25 cellular contexts compared by ENCODE assay signal in genomic region chr15:72235298-72235697, GRCh38. TPM values are rescaled to one million over a fixed set of nuclear protein-coding genes. Genes with fewer than 3 reads are reported as not detected.
DNase-seq lines count a peak whose midpoint lies in the region; ATAC-seq, FAIRE-seq and TF ChIP-seq lines count a peak whose summit lies in the region.
"Had no signal": no experiment of that assay in that cellular context is flagged by ENCODE, and none has a peak within 500 bp of the region (broad histone marks: within the 10 kb centered on the region; RNA-seq: fewer than 3 reads in every experiment).

No MANE protein-coding gene starts in this region.

- peak overlapping the region; percentile 4; the same call in 1 of the 2 replicates for H3K4me2 ChIP-seq in K562 (ENCODE audit: insufficient read depth, low read length)

- no peak overlapping the region for H3K4me3 ChIP-seq in Panc1 (ENCODE audit: low read depth in 2 of 2, low read length in 2 of 2)
- no peak overlapping the region for H3K4me3 ChIP-seq in K562
- H3K4me3 ChIP-seq: SK-N-MC had no signal

- no peak overlapping the region for H3K9ac ChIP-seq in K562 (ENCODE audit: insufficient read depth in 1 of 2, low read depth in 2 of 2, low read length in 2 of 2)

- H3K27me3 ChIP-seq in Panc1 (ENCODE audit: control insufficient read depth, insufficient read depth, low read length) (no peaks in the 10 kb centered on the region), K562 (ENCODE audit: control insufficient read depth in 2 of 2, insufficient read depth in 2 of 2, low read length in 2 of 2) (no peaks in the 10 kb centered on the region)
- H3K27me3 ChIP-seq: BE2C had no signal

- TF ChIP-seq RAD21 in K562 (CRISPR knock-in tag; conservative IDR thresholded peaks at IDR 0.05 in 1 of 2, IDR thresholded peaks at IDR 0.05 in 1 of 2), result no peak

- 38% methylated on average over 4 of the region's 4 CpGs for WGBS in K562 (ENCODE audit: insufficient coverage, low coverage, missing lambda C conversion rate)

- peaks cover 54% of the 10 kb centered on the region for H3K4me1 Mint-ChIP-seq in stimulated activated naive CD8-positive, alpha-beta T cell treated with anti-CD3 and anti-CD28 coated beads, Interleukin-15, Interleukin-2, amounts not matched to agents 100 ng/mL and 50 ng/mL, for 24 hours (ENCODE audit: low read depth)
- peaks cover 58% of the 10 kb centered on the region for H3K4me1 Mint-ChIP-seq in stimulated activated naive CD8-positive, alpha-beta T cell treated with anti-CD3 and anti-CD28 coated beads, Interleukin-15, amount 100 ng/mL, for 72 hours
- peaks cover 16% of the 10 kb centered on the region for H3K4me1 Mint-ChIP-seq in mesothelial cell of epicardium

- peak; percentile 65 for FAIRE-seq in K562 (lab: Jason Lieb, UNC)
- FAIRE-seq: GM12891 had no signal

- H3K79me2 ChIP-seq in K562 (ENCODE audit: control insufficient read depth, insufficient read depth, low read length), result peaks cover 19% of the 10 kb centered on the region

- H4K20me1 ChIP-seq in K562 (replicated peaks; ENCODE audit: control insufficient read depth, insufficient read depth, low read length), result no peaks in the 10 kb centered on the region

- no peak overlapping the region for H3K4me3 Mint-ChIP-seq in stimulated activated naive CD8-positive, alpha-beta T cell treated with anti-CD3 and anti-CD28 coated beads, Interleukin-15, Interleukin-2, amounts not matched to agents 100 ng/mL and 50 ng/mL, for 24 hours
- no peak overlapping the region for H3K4me3 Mint-ChIP-seq in stimulated activated naive CD8-positive, alpha-beta T cell treated with anti-CD3 and anti-CD28 coated beads, Interleukin-15, amount 100 ng/mL, for 72 hours
- H3K4me3 Mint-ChIP-seq in mesothelial cell of epicardium, result no peak overlapping the region

- POLR2A ChIA-PET in Panc1 (lab: Charles Lee), result no interaction called here
- POLR2A ChIA-PET in K562 (lab: Yijun Ruan, JAX), result no interaction called here

- no peaks in the 10 kb centered on the region for H3K9me3 ChIP-seq in Panc1 (ENCODE audit: control insufficient read depth, insufficient read depth, low read depth, low read length)
- no peaks in the 10 kb centered on the region for H3K9me3 ChIP-seq in K562 (replicated peaks; ENCODE audit: control insufficient read depth, insufficient read depth, low read depth, low read length)
- H3K9me3 ChIP-seq: BE2C had no signal

- H3K9me1 ChIP-seq in K562 (ENCODE audit: control insufficient read depth, insufficient read depth, low read length), result no peaks in the 10 kb centered on the region

- H3K36me3 ChIP-seq in Panc1 (ENCODE audit: control insufficient read depth, insufficient read depth, low read length) (no peaks in the 10 kb centered on the region; the same call in 1 of the 2 replicates), K562 (ENCODE audit: control insufficient read depth, insufficient read depth, low read length) (peaks cover 6% of the 10 kb centered on the region; the same call in 1 of the 3 replicates)

- no peak overlapping the region for H2AFZ ChIP-seq in K562 (ENCODE audit: low read depth, low read length)

- no peaks in the 10 kb centered on the region for H3K9me3 Mint-ChIP-seq in stimulated activated naive CD8-positive, alpha-beta T cell treated with anti-CD3 and anti-CD28 coated beads, Interleukin-15, Interleukin-2, amounts not matched to agents 100 ng/mL and 50 ng/mL, for 24 hours
- no peaks in the 10 kb centered on the region for H3K9me3 Mint-ChIP-seq in stimulated activated naive CD8-positive, alpha-beta T cell treated with anti-CD3 and anti-CD28 coated beads, Interleukin-15, amount 100 ng/mL, for 72 hours
- no peaks in the 10 kb centered on the region for H3K9me3 Mint-ChIP-seq in mesothelial cell of epicardium
- H3K9me3 Mint-ChIP-seq: CD4-positive, CD25-positive, alpha-beta regulatory T cell; IgD-negative memory B cell had no signal

- CTCF ChIA-PET in Panc1 (lab: Charles Lee), result no interaction called here
- CTCF ChIA-PET in K562 (lab: Yijun Ruan, JAX; ENCODE audit: low intra/inter-chr PET ratio), result no interaction called here

- BruUV-seq in Panc1 (replicated peaks; lab: Mats Ljungman, UMichigan) (no TSS peak), K562 (replicated peaks; lab: Mats Ljungman, UMichigan) (no TSS peak)

- DNase-seq in stimulated activated naive CD8-positive, alpha-beta T cell treated with anti-CD3 and anti-CD28 coated beads, Interleukin-15, amount 100 ng/mL, for 72 hours, result no peak
- no peak for DNase-seq in Panc1 (ENCODE audit: low read depth, low spot score)
- DNase-seq in K562 (ENCODE audit: extremely low read depth in 1 of 4, low spot score in 3 of 4), result peak in 1 of 4 experiments; percentile 38
- no peak for DNase-seq in mesothelial cell of epicardium (ENCODE audit: low spot score in 2 of 2, unreplicated experiment in 2 of 2)
- no peak for DNase-seq in effector CD4-positive, alpha-beta T cell
- DNase-seq: BE2C; CD4-positive, CD25-positive, alpha-beta regulatory T cell; DMS 273 treated with DMSO at 0.1 percent for 48 hours; DMS79 treated with DMSO at 0.1 percent for 48 hours; GOT3; Karpas-422; MV-4-11; NCI-H1105 treated with DMSO at 0.1 percent for 48 hours; NCI-H2029 treated with DMSO at 0.1 percent for 48 hours; NCI-H2171 treated with DMSO at 0.1 percent for 48 hours; NCI-H524 treated with DMSO at 0.1 percent for 48 hours; OCI-M1; SHP77 treated with DMSO at 0.1 percent for 48 hours had no signal

- TF ChIP-seq CTCF in Panc1 (IDR thresholded peaks at IDR 0.05), result no peak
- TF ChIP-seq CTCF in K562 (IDR thresholded peaks at IDR 0.05 in 2 of 3, conservative IDR thresholded peaks at IDR 0.05 in 1 of 3; ENCODE audit: insufficient read depth in 2 of 3, low read depth in 1 of 3, low read length in 3 of 3), result no peak
- TF ChIP-seq CTCF in mesothelial cell of epicardium (IDR thresholded peaks at IDR 0.05; ENCODE audit: unreplicated experiment), result no peak

- TF ChIP-seq EP300 in K562 (IDR thresholded peaks at IDR 0.05; ENCODE audit: low read length), result no peak

- ATAC-seq in stimulated activated naive CD8-positive, alpha-beta T cell treated with anti-CD3 and anti-CD28 coated beads, Interleukin-15, amount 100 ng/mL, for 72 hours, result no peak
- ATAC-seq in Panc1 (no peak), K562 (no peak), GM19328 (IDR thresholded peaks at IDR 0.05; ENCODE audit: unreplicated experiment) (no peak)
- ATAC-seq: HCT116 had no signal

- TF ChIP-seq POLR2A in K562 (conservative IDR thresholded peaks at IDR 0.05), result no peak

- intact Hi-C loops in Panc1 (cut with micrococcal nuclease; ENCODE audit: unreplicated experiment) (no loop called here), K562 (cut with micrococcal nuclease) (loop anchor here (10.0 kb wide), 1 partner anchor 240 kb away; the partner anchor contains the start of gene ARIH1)

- in situ Hi-C loops in Panc1 (cut with HindIII; ENCODE audit: low pct_unique_long_range_greater_than_20kb, low sequenced_read_pairs), result no loop called here
- in situ Hi-C loops in K562 (cut with MboI), result no loop called here

- H3K4me1 ChIP-seq in Panc1 (ENCODE audit: control insufficient read depth, insufficient read depth, low read length), result peaks cover 27% of the 10 kb centered on the region
- H3K4me1 ChIP-seq in K562 (replicated peaks in 1 of 2; ENCODE audit: control insufficient read depth in 2 of 2, insufficient read depth in 2 of 2, low read length in 2 of 2), result peaks cover 39 to 42% of the 10 kb centered on the region in 2 experiments

- H3K27me3 Mint-ChIP-seq in stimulated activated naive CD8-positive, alpha-beta T cell treated with anti-CD3 and anti-CD28 coated beads, Interleukin-15, Interleukin-2, amounts not matched to agents 100 ng/mL and 50 ng/mL, for 24 hours, result peaks cover 3% of the 10 kb centered on the region
- no peaks in the 10 kb centered on the region for H3K27me3 Mint-ChIP-seq in stimulated activated naive CD8-positive, alpha-beta T cell treated with anti-CD3 and anti-CD28 coated beads, Interleukin-15, amount 100 ng/mL, for 72 hours
- no peaks in the 10 kb centered on the region for H3K27me3 Mint-ChIP-seq in mesothelial cell of epicardium (ENCODE audit: low read depth)
- H3K27me3 Mint-ChIP-seq: IgD-negative memory B cell had no signal

- peaks cover 21% of the 10 kb centered on the region for H3K36me3 Mint-ChIP-seq in stimulated activated naive CD8-positive, alpha-beta T cell treated with anti-CD3 and anti-CD28 coated beads, Interleukin-15, Interleukin-2, amounts not matched to agents 100 ng/mL and 50 ng/mL, for 24 hours (ENCODE audit: low read depth)
- no peaks in the 10 kb centered on the region for H3K36me3 Mint-ChIP-seq in mesothelial cell of epicardium
- H3K36me3 Mint-ChIP-seq: CD4-positive, CD25-positive, alpha-beta regulatory T cell; IgD-negative memory B cell had no signal

- H3K27ac ChIP-seq in Panc1 (ENCODE audit: low read length), result 0 out of 2 replicates have a peak overlapping the region, but pooled peaks have one; percentile 13
- H3K27ac ChIP-seq in K562 (ENCODE audit: extremely low read depth, low read depth, low read length), result no peak overlapping the region; the same call in 2 of the 3 replicates
- H3K27ac ChIP-seq: SK-N-MC had no signal

- peak overlapping the region; percentile 12 for H3K27ac Mint-ChIP-seq in stimulated activated naive CD8-positive, alpha-beta T cell treated with anti-CD3 and anti-CD28 coated beads, Interleukin-15, Interleukin-2, amounts not matched to agents 100 ng/mL and 50 ng/mL, for 24 hours
- no peak overlapping the region for H3K27ac Mint-ChIP-seq in stimulated activated naive CD8-positive, alpha-beta T cell treated with anti-CD3 and anti-CD28 coated beads, Interleukin-15, amount 100 ng/mL, for 72 hours
- no peak overlapping the region for H3K27ac Mint-ChIP-seq in mesothelial cell of epicardium

RNA-seq across cellular contexts. Expression of gene PKM, which starts 4.3 kb away (rescaled TPM):
- total RNA-seq in Panc1 (2021; ENCODE audit: unreplicated experiment) (1,590 TPM), K562 (2014; rRNA removed) (368 and 422 TPM in 2 replicates), K562 (2014; rRNA removed; fragmentation: Illumina TruSeq; extraction: Trizol) (309 and 338 TPM in 2 replicates), K562 (2015; rRNA removed; fragmentation: Illumina TruSeq; extraction: Trizol) (472 and 481 TPM in 2 replicates), K562 (2021) (466 and 471 TPM in 2 replicates), mesothelial cell of epicardium (424 to 453 TPM (median 452 TPM) in 3 replicates)
- polyA plus RNA-seq in Panc1 (2012; ENCODE audit: insufficient read length), result 1,992 TPM
- total RNA-seq in K562 (2011; cell fraction: chromatin; rRNA removed; ENCODE audit: low replicate concordance), result 776 and 1,084 TPM in 2 replicates
- 622 and 649 TPM in 2 replicates for total RNA-seq in K562 (2011; cell fraction: nucleolus; rRNA removed)
- 690 and 711 TPM in 2 replicates for total RNA-seq in K562 (2011; cell fraction: nucleoplasm; rRNA removed)
- polyA plus RNA-seq in K562 (2011; rRNA removed) (825 and 845 TPM in 2 replicates), K562 (2014; fragmentation: Illumina TruSeq; extraction: Trizol) (507 and 521 TPM in 2 replicates), K562 (2014; fragmentation: Nextera tagmentation; extraction: Ambion mirVana) (100 to 1,000 TPM; 140 to 308 TPM), K562 (2014; rRNA removed) (383 and 417 TPM in 2 replicates)
- 818 and 936 TPM in 2 replicates for polyA plus RNA-seq in K562 (2011; cell fraction: cytosol; rRNA removed)
- polyA plus RNA-seq in K562 (2011; cell fraction: nucleus; rRNA removed), result 810 and 976 TPM in 2 replicates
- 655 and 840 TPM in 2 replicates for polyA plus RNA-seq in K562 (2012)
- 1,620 and 1,672 TPM in 2 replicates for polyA minus RNA-seq in K562 (2011; rRNA and poly(A)+ RNA removed)
- 474 and 637 TPM in 2 replicates for polyA minus RNA-seq in K562 (2011; cell fraction: cytosol; rRNA and poly(A)+ RNA removed)
- polyA minus RNA-seq in K562 (2011; cell fraction: nucleus; rRNA and poly(A)+ RNA removed), result 388 and 642 TPM in 2 replicates

RNA-seq across cellular contexts. Expression of gene PARP6, which starts 37.1 kb away (rescaled TPM):
- total RNA-seq in Panc1 (2021; ENCODE audit: unreplicated experiment) (85.7 TPM), K562 (2014; rRNA removed) (24.1 and 24.9 TPM in 2 replicates), K562 (2014; rRNA removed; fragmentation: Illumina TruSeq; extraction: Trizol) (26.3 and 28.3 TPM in 2 replicates), K562 (2015; rRNA removed; fragmentation: Illumina TruSeq; extraction: Trizol) (25.2 and 27.8 TPM in 2 replicates), K562 (2021) (35.0 and 42.9 TPM in 2 replicates), mesothelial cell of epicardium (127 to 138 TPM (median 134 TPM) in 3 replicates)
- polyA plus RNA-seq in Panc1 (2012; ENCODE audit: insufficient read length), result 64.5 TPM
- total RNA-seq in K562 (2011; cell fraction: chromatin; rRNA removed; ENCODE audit: low replicate concordance), result 208 and 213 TPM in 2 replicates
- total RNA-seq in K562 (2011; cell fraction: nucleolus; rRNA removed), result 96.4 and 99.1 TPM in 2 replicates
- total RNA-seq in K562 (2011; cell fraction: nucleoplasm; rRNA removed), result 121 and 131 TPM in 2 replicates
- polyA plus RNA-seq in K562 (2011; rRNA removed) (83.2 and 105 TPM in 2 replicates), K562 (2014; fragmentation: Illumina TruSeq; extraction: Trizol) (34.4 and 41.7 TPM in 2 replicates), K562 (2014; fragmentation: Nextera tagmentation; extraction: Ambion mirVana) (10 to 100 TPM; 14.8 to 18.9 TPM), K562 (2014; rRNA removed) (39.3 and 43.4 TPM in 2 replicates)
- 42.2 and 64.2 TPM in 2 replicates for polyA plus RNA-seq in K562 (2011; cell fraction: cytosol; rRNA removed)
- 595 and 718 TPM in 2 replicates for polyA plus RNA-seq in K562 (2011; cell fraction: nucleus; rRNA removed)
- 35.3 and 84.4 TPM in 2 replicates for polyA plus RNA-seq in K562 (2012)
- polyA minus RNA-seq in K562 (2011; rRNA and poly(A)+ RNA removed), result 53.4 and 76.3 TPM in 2 replicates
- 12.4 and 15.7 TPM in 2 replicates for polyA minus RNA-seq in K562 (2011; cell fraction: cytosol; rRNA and poly(A)+ RNA removed)
- 62.1 and 102 TPM in 2 replicates for polyA minus RNA-seq in K562 (2011; cell fraction: nucleus; rRNA and poly(A)+ RNA removed)

RNA-seq across cellular contexts. Expression of gene GRAMD2A, which starts 37.7 kb away (rescaled TPM):
- 1.3 TPM for total RNA-seq in Panc1 (2021; ENCODE audit: unreplicated experiment)
- 2.5 TPM for polyA plus RNA-seq in Panc1 (2012; ENCODE audit: insufficient read length)
- 0.28 TPM in 1 of 2 replicates, not detected in the other for total RNA-seq in K562 (2011; cell fraction: chromatin; rRNA removed; ENCODE audit: low replicate concordance)
- total RNA-seq in K562 (2011; cell fraction: nucleolus; rRNA removed), result 0.17 and 0.26 TPM in 2 replicates
- 0.15 TPM in 1 of 2 replicates, not detected in the other for total RNA-seq in K562 (2011; cell fraction: nucleoplasm; rRNA removed)
- not detected in 2 replicates for total RNA-seq in K562 (2014; rRNA removed)
- not detected in 2 replicates for total RNA-seq in K562 (2014; rRNA removed; fragmentation: Illumina TruSeq; extraction: Trizol)
- not detected in 2 replicates for total RNA-seq in K562 (2015; rRNA removed; fragmentation: Illumina TruSeq; extraction: Trizol)
- not detected in 2 replicates for total RNA-seq in K562 (2021)
- 0.14 and 0.22 TPM in 2 replicates for polyA plus RNA-seq in K562 (2011; rRNA removed)
- polyA plus RNA-seq in K562 (2011; cell fraction: cytosol; rRNA removed), result 0.03 and 0.16 TPM in 2 replicates
- 0.14 and 1.1 TPM in 2 replicates for polyA plus RNA-seq in K562 (2011; cell fraction: nucleus; rRNA removed)
- polyA plus RNA-seq in K562 (2012), result not detected in 2 replicates
- polyA plus RNA-seq in K562 (2014; fragmentation: Illumina TruSeq; extraction: Trizol), result not detected in 2 replicates
- polyA plus RNA-seq in K562 (2014; fragmentation: Nextera tagmentation; extraction: Ambion mirVana), result not detected
- 0.08 TPM in 1 of 2 replicates, not detected in the other for polyA plus RNA-seq in K562 (2014; rRNA removed)
- polyA minus RNA-seq in K562 (2011; rRNA and poly(A)+ RNA removed), result 0.14 TPM in 1 of 2 replicates, not detected in the other
- polyA minus RNA-seq in K562 (2011; cell fraction: cytosol; rRNA and poly(A)+ RNA removed), result not detected in 2 replicates
- 0.40 TPM in 1 of 2 replicates, not detected in the other for polyA minus RNA-seq in K562 (2011; cell fraction: nucleus; rRNA and poly(A)+ RNA removed)
- 2.0 to 3.5 TPM (median 2.6 TPM) in 3 replicates for total RNA-seq in mesothelial cell of epicardium
- total RNA-seq: CD4-positive, CD25-positive, alpha-beta regulatory T cell; RPMI7951 had no signal
- polyA plus RNA-seq: CD4-positive, CD25-positive, alpha-beta regulatory T cell; IgD-negative memory B cell had no signal
